ENCODE assay signal across 8 cellular contexts in genomic region chr6:31836036-31836675, GRCh38. TPM values are rescaled to one million over a fixed set of nuclear protein-coding genes. Genes with fewer than 3 reads are reported as not detected.
DNase-seq lines count a peak whose midpoint lies in the region; ATAC-seq, FAIRE-seq and TF ChIP-seq lines count a peak whose summit lies in the region.

No MANE protein-coding gene starts in this region.

- H3K27me3 ChIP-seq in subcutaneous abdominal adipose tissue (ENCODE audit: control insufficient read depth in 5 of 5, insufficient read depth in 4 of 5, low read length in 5 of 5): no peaks in the 10 kb centered on the region

- peak overlapping the region; percentile 98 for H3K27ac Mint-ChIP-seq in T-helper 1 cell treated with Interleukin-12 subunit alpha and Interleukin-12 subunit beta and Interleukin-4 antibody, amounts not matched to agents 30 μg/mL and 1 μg/mL, for 36 hours
- H3K27ac Mint-ChIP-seq in activated T-cell treated with anti-CD3 and anti-CD28 coated beads, Interleukin-2, amount 50 U/mL, for 72 hours: peak overlapping the region; percentile 97
- H3K27ac Mint-ChIP-seq in immature natural killer cell: peak overlapping the region; percentile 96 to 100 (median 99)

- H3K9ac ChIP-seq in subcutaneous abdominal adipose tissue (ENCODE audit: low read length in 5 of 5): peak overlapping the region in 3 of 5 donors; percentile 58 to 70 (median 66)

- no peaks in the 10 kb centered on the region for H3K27me3 Mint-ChIP-seq in T-helper 1 cell treated with Interleukin-12 subunit alpha and Interleukin-12 subunit beta and Interleukin-4 antibody, amounts not matched to agents 30 μg/mL and 1 μg/mL, for 36 hours (ENCODE audit: low read depth)
- no peaks in the 10 kb centered on the region for H3K27me3 Mint-ChIP-seq in activated T-cell treated with anti-CD3 and anti-CD28 coated beads, Interleukin-2, amount 50 U/mL, for 72 hours (ENCODE audit: low read depth)
- peaks cover 6 to 9% (median 8%) of the 10 kb centered on the region in 3 donors for H3K27me3 Mint-ChIP-seq in immature natural killer cell (ENCODE audit: low read depth in 3 of 3)

- peaks cover 6 to 42% (median 37%) of the 10 kb centered on the region in 5 donors for H3K36me3 ChIP-seq in subcutaneous abdominal adipose tissue (ENCODE audit: control insufficient read depth in 5 of 5, insufficient read depth in 5 of 5, low read length in 5 of 5)

- no peaks in the 10 kb centered on the region for H3K9me3 Mint-ChIP-seq in T-helper 1 cell treated with Interleukin-12 subunit alpha and Interleukin-12 subunit beta and Interleukin-4 antibody, amounts not matched to agents 30 μg/mL and 1 μg/mL, for 36 hours
- no peaks in the 10 kb centered on the region for H3K9me3 Mint-ChIP-seq in activated T-cell treated with anti-CD3 and anti-CD28 coated beads, Interleukin-2, amount 50 U/mL, for 72 hours
- H3K9me3 Mint-ChIP-seq in immature natural killer cell: no peaks in the 10 kb centered on the region

- FAIRE-seq in D721Med (lab: Jason Lieb, UNC): no peak

- no peak for TF ChIP-seq CTCF in D721Med (IDR thresholded peaks at IDR 0.05; ENCODE audit: insufficient read depth, missing control alignments)

- peaks cover 31% of the 10 kb centered on the region for H3K4me1 Mint-ChIP-seq in T-helper 1 cell treated with Interleukin-12 subunit alpha and Interleukin-12 subunit beta and Interleukin-4 antibody, amounts not matched to agents 30 μg/mL and 1 μg/mL, for 36 hours (ENCODE audit: low read depth)
- peaks cover 55% of the 10 kb centered on the region for H3K4me1 Mint-ChIP-seq in activated T-cell treated with anti-CD3 and anti-CD28 coated beads, Interleukin-2, amount 50 U/mL, for 72 hours (ENCODE audit: low read depth)
- H3K4me1 Mint-ChIP-seq in immature natural killer cell: peaks cover 43 to 48% of the 10 kb centered on the region in 2 donors

- peak overlapping the region; percentile 95 for H3K4me3 Mint-ChIP-seq in T-helper 1 cell treated with Interleukin-12 subunit alpha and Interleukin-12 subunit beta and Interleukin-4 antibody, amounts not matched to agents 30 μg/mL and 1 μg/mL, for 36 hours
- H3K4me3 Mint-ChIP-seq in activated T-cell treated with anti-CD3 and anti-CD28 coated beads, Interleukin-2, amount 50 U/mL, for 72 hours: peak overlapping the region; percentile 86 to 97
- peak overlapping the region; percentile 89 to 99 (median 95) for H3K4me3 Mint-ChIP-seq in immature natural killer cell

- H3K9me3 ChIP-seq in subcutaneous abdominal adipose tissue (ENCODE audit: control insufficient read depth in 5 of 5, low read length in 5 of 5): no peaks in the 10 kb centered on the region

- H3K4me1 ChIP-seq in subcutaneous abdominal adipose tissue (ENCODE audit: control insufficient read depth in 5 of 5, insufficient read depth in 5 of 5, low read length in 5 of 5): peaks cover 6 to 54% (median 38%) of the 10 kb centered on the region in 5 donors

- H3K27ac ChIP-seq in subcutaneous abdominal adipose tissue (ENCODE audit: low read depth, low read length): peak overlapping the region; percentile 97

- ATAC-seq in activated T-cell treated with anti-CD3 and anti-CD28 coated beads, Interleukin-2, amount 50 U/mL, for 72 hours (replicated peaks in 1 of 2): no peak
- ATAC-seq in GM19452 (IDR thresholded peaks at IDR 0.05; ENCODE audit: unreplicated experiment) (no peak), HG03139 (IDR thresholded peaks at IDR 0.05; ENCODE audit: unreplicated experiment) (no peak)

- no peak for DNase-seq in T-helper 1 cell
- DNase-seq in activated T-cell treated with anti-CD3 and anti-CD28 coated beads, Interleukin-2, amount 50 U/mL, for 72 hours: no peak
- DNase-seq in immature natural killer cell: no peak
- no peak for DNase-seq in D721Med (ENCODE audit: insufficient read length, low spot score)

- H3K36me3 Mint-ChIP-seq in T-helper 1 cell treated with Interleukin-12 subunit alpha and Interleukin-12 subunit beta and Interleukin-4 antibody, amounts not matched to agents 30 μg/mL and 1 μg/mL, for 36 hours (ENCODE audit: low read depth): peaks cover 37% of the 10 kb centered on the region
- H3K36me3 Mint-ChIP-seq in activated T-cell treated with anti-CD3 and anti-CD28 coated beads, Interleukin-2, amount 50 U/mL, for 72 hours (ENCODE audit: insufficient read depth in 2 of 2): peaks cover 23 to 45% of the 10 kb centered on the region in 2 donors
- peaks cover 9 to 29% (median 18%) of the 10 kb centered on the region in 3 donors for H3K36me3 Mint-ChIP-seq in immature natural killer cell

- H3K4me3 ChIP-seq in subcutaneous abdominal adipose tissue (ENCODE audit: low read depth in 1 of 5, low read length in 5 of 5): peak overlapping the region; percentile 36 to 98 (median 95)

RNA-seq across cellular contexts. Expression of gene HSPA1B, which starts 8.6 kb away (rescaled TPM):
- total RNA-seq in activated T-cell treated with anti-CD3 and anti-CD28 coated beads, Interleukin-2, amount 50 U/mL, for 72 hours: 10 to 100 TPM; 31.6 to 44.9 TPM
- 1 to 10 TPM; 1.5 to 3.2 (median 1.9) TPM for polyA plus RNA-seq in immature natural killer cell

RNA-seq across cellular contexts. Expression of gene HSPA1A, which starts 20.8 kb away (rescaled TPM):
- 10 to 100 TPM; 16.5 to 37.6 TPM for total RNA-seq in activated T-cell treated with anti-CD3 and anti-CD28 coated beads, Interleukin-2, amount 50 U/mL, for 72 hours
- 10 to 100 TPM in 2 of 3 donors, 1 to 10 TPM in 1; 9.7 to 81.3 (median 22.5) TPM for polyA plus RNA-seq in immature natural killer cell

RNA-seq across cellular contexts. Expression of gene HSPA1L, which starts 21.1 kb away (rescaled TPM):
- 1 to 10 TPM; 2.9 to 3.1 TPM for total RNA-seq in activated T-cell treated with anti-CD3 and anti-CD28 coated beads, Interleukin-2, amount 50 U/mL, for 72 hours
- polyA plus RNA-seq in immature natural killer cell: 1 to 10 TPM in 2 of 3 donors, under 1 TPM in 1; 0.70 to 3.8 (median 2.4) TPM

RNA-seq across cellular contexts. Expression of gene NEU1, which starts 26.5 kb away (rescaled TPM):
- 10 to 100 TPM; 24.0 to 27.1 TPM for total RNA-seq in activated T-cell treated with anti-CD3 and anti-CD28 coated beads, Interleukin-2, amount 50 U/mL, for 72 hours
- polyA plus RNA-seq in immature natural killer cell: 10 to 100 TPM; 37.5 to 44.9 (median 40.5) TPM

RNA-seq across cellular contexts. Expression of gene LSM2, which starts 29.4 kb away (rescaled TPM):
- 100 to 1,000 TPM; 122 to 123 TPM for total RNA-seq in activated T-cell treated with anti-CD3 and anti-CD28 coated beads, Interleukin-2, amount 50 U/mL, for 72 hours
- polyA plus RNA-seq in immature natural killer cell: 10 to 100 TPM; 77.7 to 97.1 (median 94.6) TPM
